10 cellular contexts compared by ENCODE assay signal in the genomic region with DNA sequence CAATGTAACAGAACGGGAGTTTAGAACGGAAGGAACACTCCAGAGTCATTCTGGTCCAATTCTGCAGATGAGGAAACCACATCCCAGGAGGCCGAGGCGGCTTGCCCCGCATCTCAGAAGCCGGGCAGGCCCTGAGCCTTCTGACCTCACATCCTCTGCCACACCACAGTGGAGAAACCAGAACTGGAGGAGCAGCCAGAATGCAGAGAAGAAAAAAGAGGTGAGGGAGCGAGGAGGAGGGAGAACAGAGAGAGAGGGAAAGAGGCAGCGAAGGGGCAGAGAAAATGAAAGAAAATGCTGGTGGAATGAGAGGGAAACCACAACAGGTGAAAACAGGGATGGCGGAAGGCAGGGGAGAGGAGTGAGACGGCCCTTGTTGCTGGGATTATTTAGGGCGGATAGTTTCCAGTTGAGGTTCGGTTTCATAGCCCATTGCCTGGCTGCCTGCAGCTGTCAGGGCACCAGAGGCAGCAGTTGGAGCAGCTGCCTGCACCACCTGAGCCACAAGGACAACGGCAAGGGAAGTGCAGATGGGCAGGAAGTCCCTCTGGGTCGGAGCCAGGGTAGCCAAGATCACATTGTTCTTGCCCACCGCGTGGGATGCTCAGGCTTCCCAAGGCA. TPM values are rescaled to one million over a fixed set of nuclear protein-coding genes. Genes with fewer than 3 reads are reported as not detected.
DNase-seq lines count a peak whose midpoint lies in the region; ATAC-seq and TF ChIP-seq lines count a peak whose summit lies in the region.
"Had no signal": no experiment of that assay in that cellular context is flagged by ENCODE, and none has a peak within 500 bp of the region (broad histone marks: within the 10 kb centered on the region; RNA-seq: fewer than 3 reads in every experiment).

TSS of gene HMHB1 (plus strand) at position 77 of the 621 bp plus-strand sequence.

- peak; percentile 83 for DNase-seq in NCI-H524 treated with DMSO at 0.1 percent for 48 hours (lab: John Stamatoyannopoulos, UW)
- DNase-seq in naive thymus-derived CD4-positive, alpha-beta T cell: no peak
- no peak for DNase-seq in H7
- DNase-seq in mesenteric fat pad (ENCODE audit: low spot score): no peak
- DNase-seq in aorta: no peak
- DNase-seq: activated CD8-positive, alpha-beta memory T cell treated with anti-CD3 and anti-CD28 coated beads, Interleukin-2, amount 50 U/mL, for 48 hours; OCI-M1 had no signal

- ATAC-seq in GM21737 (IDR thresholded peaks at IDR 0.05; ENCODE audit: unreplicated experiment): peak; percentile 63
- no peak for ATAC-seq in naive thymus-derived CD4-positive, alpha-beta T cell
- ATAC-seq in aorta (ENCODE audit: low FRiP score): no peak

- no peaks in the 10 kb centered on the region for H3K9me3 ChIP-seq in naive thymus-derived CD4-positive, alpha-beta T cell (ENCODE audit: control insufficient read depth in 2 of 3, low read length in 3 of 3)
- H3K9me3 ChIP-seq in aorta (ENCODE audit: control insufficient read depth, low read length): no peaks in the 10 kb centered on the region

- H3K27me3 ChIP-seq in naive thymus-derived CD4-positive, alpha-beta T cell (ENCODE audit: control insufficient read depth in 2 of 2, insufficient read depth in 2 of 2, low read length in 2 of 2): no peaks in the 10 kb centered on the region
- no peaks in the 10 kb centered on the region for H3K27me3 ChIP-seq in H7 (ENCODE audit: control insufficient read depth, insufficient read depth, low read length)
- no peaks in the 10 kb centered on the region for H3K27me3 ChIP-seq in aorta (ENCODE audit: control insufficient read depth in 1 of 2, insufficient read depth in 2 of 2, low read length in 1 of 2)

- H3K36me3 ChIP-seq in naive thymus-derived CD4-positive, alpha-beta T cell (ENCODE audit: control insufficient read depth in 2 of 3, insufficient read depth in 3 of 3, low read length in 3 of 3): no peaks in the 10 kb centered on the region
- H3K36me3 ChIP-seq in H7 (replicated peaks; ENCODE audit: control insufficient read depth, insufficient read depth, low read length) (no peaks in the 10 kb centered on the region), aorta (ENCODE audit: control insufficient read depth in 1 of 2, insufficient read depth in 2 of 2, low read length in 1 of 2) (no peaks in the 10 kb centered on the region)

- peaks cover 11 to 23% (median 19%) of the 10 kb centered on the region in 7 donors for H3K4me1 Mint-ChIP-seq in naive thymus-derived CD4-positive, alpha-beta T cell

- no peaks in the 10 kb centered on the region for H3K4me1 ChIP-seq in naive thymus-derived CD4-positive, alpha-beta T cell (ENCODE audit: control insufficient read depth in 2 of 2, insufficient read depth in 2 of 2, low read length in 2 of 2)
- no peaks in the 10 kb centered on the region for H3K4me1 ChIP-seq in aorta (ENCODE audit: control insufficient read depth in 1 of 2, insufficient read depth in 2 of 2, low read length in 2 of 2)

- intact Hi-C loops in naive thymus-derived CD4-positive, alpha-beta T cell (cut with micrococcal nuclease): no loop called here
- intact Hi-C loops in aorta (cut with DNase I): no loop called here

- no peak within 1 kb of the TSS for H3K4me3 ChIP-seq in naive thymus-derived CD4-positive, alpha-beta T cell (ENCODE audit: low read length)
- no peak within 1 kb of the TSS for H3K4me3 ChIP-seq in H7 (ENCODE audit: insufficient read depth, low read depth, low read length)
- H3K4me3 ChIP-seq in aorta (ENCODE audit: low read length in 2 of 2): no peak within 1 kb of the TSS

- H3K9me3 Mint-ChIP-seq in naive thymus-derived CD4-positive, alpha-beta T cell: peaks cover 0 to 5% (median 0%) of the 10 kb centered on the region in 11 donors

- peak within 1 kb of the TSS; percentile 12 to 83 (median 62) for H3K4me3 Mint-ChIP-seq in naive thymus-derived CD4-positive, alpha-beta T cell

- POLR2A ChIA-PET in naive thymus-derived CD4-positive, alpha-beta T cell (lab: Charles Lee): interaction anchor here (0.7 kb wide), 1 partner anchor 417 kb away, joined by 5 read pairs; no protein-coding TSS in a partner anchor

- peaks cover 5 to 16% (median 8%) of the 10 kb centered on the region in 5 donors for H3K27me3 Mint-ChIP-seq in naive thymus-derived CD4-positive, alpha-beta T cell

- H3K27ac Mint-ChIP-seq in naive thymus-derived CD4-positive, alpha-beta T cell: peak within 1 kb of the TSS in 4 of 9 donors; percentile 6 to 86 (median 28)

- peak; percentile 28 for TF ChIP-seq POLR2A in GM15510 (IDR thresholded peaks at IDR 0.05; ENCODE audit: borderline replicate concordance, extremely low read depth, insufficient read length)

- H3K36me3 Mint-ChIP-seq in naive thymus-derived CD4-positive, alpha-beta T cell: peaks cover 0 to 3% (median 0%) of the 10 kb centered on the region in 5 donors

- 89 to 96% methylated on average over 16 of the region's 16 CpGs for WGBS in aorta, 2 donors

- CTCF ChIA-PET in naive thymus-derived CD4-positive, alpha-beta T cell (lab: Charles Lee): no interaction called here

- H3K27ac ChIP-seq in naive thymus-derived CD4-positive, alpha-beta T cell (ENCODE audit: low read depth, low read length): no peak within 1 kb of the TSS
- H3K27ac ChIP-seq in aorta (ENCODE audit: low read depth in 1 of 2, low read length in 2 of 2): no peak within 1 kb of the TSS

RNA-seq across cellular contexts. Expression of gene HMHB1, which starts in this region (rescaled TPM):
- not detected for total RNA-seq in naive thymus-derived CD4-positive, alpha-beta T cell
- not detected for polyA plus RNA-seq in naive thymus-derived CD4-positive, alpha-beta T cell
- not detected in 2 replicates for total RNA-seq in H7 (2014; rRNA removed; shearing (Covaris generic))
- total RNA-seq in mesenteric fat pad (not detected), aorta (not detected)
- polyA plus RNA-seq in aorta: not detected
- total RNA-seq: posterior vena cava had no signal
